Comparison of ENCODE assay signal across 1 cellular context in the genomic region with DNA sequence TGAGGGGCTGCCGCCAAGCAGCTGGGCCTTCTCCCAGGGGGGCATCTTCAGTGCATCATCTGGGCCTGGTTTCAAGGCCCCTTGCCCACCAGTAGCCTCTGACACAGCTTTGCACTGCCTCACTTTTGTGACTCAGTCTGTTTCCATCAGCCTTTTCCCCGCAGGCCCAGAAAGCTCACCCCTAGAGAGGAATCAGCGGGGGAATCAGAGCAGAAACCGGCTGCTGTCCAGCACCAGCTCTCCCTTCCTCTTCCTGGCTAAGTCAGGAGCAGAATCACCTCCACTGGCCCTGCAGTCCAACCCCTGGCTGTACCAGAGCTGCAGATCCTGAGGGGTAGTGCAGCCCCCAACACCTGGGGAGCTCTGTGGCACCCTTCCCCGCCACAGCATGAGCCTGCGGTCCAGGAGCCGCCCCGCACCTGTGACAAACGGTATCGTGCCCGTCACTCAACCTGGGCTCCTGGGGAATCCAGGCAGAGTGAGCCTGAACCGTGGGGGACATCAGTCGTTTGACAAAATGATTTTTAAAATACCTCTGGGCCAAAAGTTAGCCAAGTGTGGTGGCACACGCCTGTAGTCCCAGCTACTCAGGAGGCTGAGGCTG.
TF ChIP-seq lines count a peak whose summit lies in the region.

No MANE protein-coding gene starts in this region.

TF ChIP-seq in IMR-90, 13 proteins besides CTCF, POLR2A, EP300 and RAD21:
- TF ChIP-seq SMC3 (IDR thresholded peaks at IDR 0.05; ENCODE audit: low read depth, low read length) (no peak), USF2 (IDR thresholded peaks at IDR 0.05; ENCODE audit: low read depth, low read length) (no peak), RFX5 (IDR thresholded peaks at IDR 0.05; ENCODE audit: low read depth, low read length) (no peak), RCOR1 (IDR thresholded peaks at IDR 0.05; ENCODE audit: insufficient replicate concordance, low read length) (no peak), CHD1 (IDR thresholded peaks at IDR 0.05; ENCODE audit: low read depth, low read length) (no peak), CEBPB (IDR thresholded peaks at IDR 0.05; ENCODE audit: low read depth, low read length) (no peak), ELK1 (IDR thresholded peaks at IDR 0.05; ENCODE audit: borderline replicate concordance, low read depth, low read length) (no peak), NFE2L2 (IDR thresholded peaks at IDR 0.05; ENCODE audit: low read depth, low read length) (no peak), MAFK (IDR thresholded peaks at IDR 0.05; ENCODE audit: low read depth, low read length) (no peak), FOS (IDR thresholded peaks at IDR 0.05; ENCODE audit: low read depth, low read length) (no peak), MAZ (IDR thresholded peaks at IDR 0.05; ENCODE audit: borderline replicate concordance, low read depth, low read length) (no peak), BHLHE40 (IDR thresholded peaks at IDR 0.05; ENCODE audit: low read depth, low read length) (no peak), MXI1 (IDR thresholded peaks at IDR 0.05; ENCODE audit: borderline replicate concordance, low read depth, low read length) (no peak)
